8 cellular contexts compared by ENCODE assay signal in genomic region chr21:25639167-25639921, GRCh38. TPM values are rescaled to one million over a fixed set of nuclear protein-coding genes. Genes with fewer than 3 reads are reported as not detected.
DNase-seq lines count a peak whose midpoint lies in the region; ATAC-seq and TF ChIP-seq lines count a peak whose summit lies in the region.

TSS of gene JAM2 (plus strand) at chr21:25639258. CDS start at chr21:25639822, 564 bp downstream.

- H3K4me1 Mint-ChIP-seq in activated B cell treated with CpG ODN at 0.5 μM for 24 hours = peaks cover 17% of the 10 kb centered on the region
- peaks cover 15% of the 10 kb centered on the region for H3K4me1 Mint-ChIP-seq in central memory CD8-positive, alpha-beta T cell

- H3K27me3 Mint-ChIP-seq in activated B cell treated with CpG ODN at 0.5 μM for 24 hours = peaks cover 4% of the 10 kb centered on the region
- H3K27me3 Mint-ChIP-seq in central memory CD8-positive, alpha-beta T cell = peaks cover 58% of the 10 kb centered on the region

- H3K36me3 Mint-ChIP-seq in activated B cell treated with CpG ODN at 0.5 μM for 24 hours (ENCODE audit: low read depth) = no peaks in the 10 kb centered on the region
- H3K36me3 Mint-ChIP-seq in central memory CD8-positive, alpha-beta T cell (ENCODE audit: insufficient read depth) = peaks cover 1% of the 10 kb centered on the region

- H3K9me3 Mint-ChIP-seq in activated B cell treated with CpG ODN at 0.5 μM for 24 hours = no peaks in the 10 kb centered on the region
- no peaks in the 10 kb centered on the region for H3K9me3 Mint-ChIP-seq in central memory CD8-positive, alpha-beta T cell

- intact Hi-C loops in activated B cell treated with CpG ODN at 0.5 μM for 24 hours (cut with micrococcal nuclease) = loop anchor here (1.0 kb wide), 4 partner anchors 31 to 218 kb away; partner anchors contain the start of genes ATP5PF and GABPA

- peak within 1 kb of the TSS; percentile 75 for H3K4me3 Mint-ChIP-seq in activated B cell treated with CpG ODN at 0.5 μM for 24 hours
- peak within 1 kb of the TSS; percentile 72 for H3K4me3 Mint-ChIP-seq in central memory CD8-positive, alpha-beta T cell

- TF ChIP-seq CTCF in GM20000 (IDR thresholded peaks at IDR 0.05; ENCODE audit: extremely low read depth, missing control alignments) (peak; percentile 36), activated B cell treated with CpG ODN at 0.5 μM for 24 hours (IDR thresholded peaks at IDR 0.05) (no peak)

- DNase-seq in COR-L47 (lab: John Stamatoyannopoulos, UW) (peak; percentile 32), GM20000 (ENCODE audit: low spot score) (peak; percentile 86), HK-2 (ENCODE audit: unreplicated experiment) (peak; percentile 26), activated B cell treated with CpG ODN at 0.5 μM for 24 hours (peak; percentile 55), left kidney (ENCODE audit: low read depth, low spot score) (peak; percentile 85), KG1 (lab: John Stamatoyannopoulos, UW) (no peak)
- DNase-seq in central memory CD8-positive, alpha-beta T cell (ENCODE audit: low spot score in 2 of 2) = peak; percentile 13 to 16
- DNase-seq in stimulated activated CD4-positive, alpha-beta T cell treated with anti-CD3 and anti-CD28 coated beads, Interleukin-4, amount 100 ng/mL, for 48 hours (ENCODE audit: low read depth in 2 of 2) = peak; percentile 15 to 23

- peak within 1 kb of the TSS; percentile 63 for H3K27ac Mint-ChIP-seq in activated B cell treated with CpG ODN at 0.5 μM for 24 hours
- H3K27ac Mint-ChIP-seq in central memory CD8-positive, alpha-beta T cell (ENCODE audit: low read depth) = peak within 1 kb of the TSS; percentile 22

- peak; percentile 88 for ATAC-seq in activated B cell treated with CpG ODN at 0.5 μM for 24 hours (ENCODE audit: low read depth)
- peak; percentile 76 for ATAC-seq in central memory CD8-positive, alpha-beta T cell (replicated peaks; ENCODE audit: extremely low read depth, poor library complexity, severe bottlenecking)

- POLR2A ChIA-PET in activated B cell treated with CpG ODN at 0.5 μM for 24 hours (lab: Charles Lee) = interaction anchor here (1.5 kb wide), 1 partner anchor 95 kb away, joined by 4 read pairs; the partner anchor contains the start of genes ATP5PF and GABPA

- CTCF ChIA-PET in activated B cell treated with CpG ODN at 0.5 μM for 24 hours (lab: Charles Lee) = interaction anchor here (0.9 to 4.0 kb wide), 3 partner anchors 18 to 32 kb away, joined by 3 to 30 read pairs (median 4); partner anchors contain the start of gene MRPL39

RNA-seq across cellular contexts. Expression of gene JAM2, which starts in this region (rescaled TPM):
- 2.0 and 2.1 TPM in 2 replicates for total RNA-seq in activated B cell treated with CpG ODN at 0.5 μM for 24 hours
